In the genomic region with DNA sequence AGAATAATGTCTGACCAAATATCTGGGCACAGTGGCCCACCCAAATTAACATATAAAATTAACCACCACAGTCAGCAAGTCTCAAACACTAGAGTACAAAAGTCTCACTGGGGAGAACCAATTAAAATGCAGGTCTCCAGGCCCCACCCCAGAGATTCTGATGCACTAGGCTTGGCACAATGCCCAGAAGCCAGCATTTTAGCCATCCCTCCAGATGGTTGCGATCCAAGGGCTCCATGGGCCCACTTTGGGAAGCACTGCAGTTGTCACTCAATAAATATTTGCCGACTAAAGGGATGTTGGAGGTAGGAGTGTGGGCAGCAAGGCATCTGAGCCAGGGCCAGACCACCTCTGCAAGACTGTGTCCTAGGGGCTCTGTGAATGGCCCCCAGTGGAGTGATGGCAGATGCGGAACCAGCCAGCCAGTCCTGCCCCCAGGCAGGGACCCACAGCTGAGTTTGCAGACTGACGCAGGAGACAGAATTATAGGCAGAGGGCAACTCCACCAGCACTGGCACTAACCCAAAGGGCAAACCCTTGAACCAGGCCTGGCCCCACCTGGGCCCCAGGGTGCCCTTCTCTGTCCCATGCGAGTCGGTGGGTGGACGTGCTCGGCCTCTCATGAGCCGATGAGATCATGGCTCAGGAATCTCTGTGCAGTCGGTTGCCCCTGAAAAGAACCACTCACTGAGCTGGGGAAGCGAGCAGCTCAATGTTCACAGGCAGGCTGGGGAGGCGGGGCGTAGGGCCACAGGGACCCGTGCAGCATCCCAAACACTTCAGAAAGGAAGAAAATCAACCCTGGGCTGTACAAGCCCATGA, we compare ENCODE assay signal across 10 cellular contexts. TPM values are rescaled to one million over a fixed set of nuclear protein-coding genes. Genes with fewer than 3 reads are reported as not detected.
DNase-seq lines count a peak whose midpoint lies in the region; ATAC-seq, FAIRE-seq and TF ChIP-seq lines count a peak whose summit lies in the region.
"Had no signal": no experiment of that assay in that cellular context is flagged by ENCODE, and none has a peak within 500 bp of the region (broad histone marks: within the 10 kb centered on the region; RNA-seq: fewer than 3 reads in every experiment).

No MANE protein-coding gene starts in this region.

- POLR2A ChIA-PET in HepG2 (lab: Yijun Ruan, JAX) = no interaction called here

- no peak for TF ChIP-seq POLR2A in HepG2 (IDR thresholded peaks at IDR 0.05; ENCODE audit: insufficient read depth in 1 of 2, low read depth in 2 of 2, low read length in 2 of 2)

- 4% methylated on average over 8 of the region's 14 CpGs for WGBS in HepG2 (ENCODE audit: low lambda C conversion rate)

- H3K27ac Mint-ChIP-seq in activated CD8-positive, alpha-beta memory T cell treated with anti-CD3 and anti-CD28 coated beads, Interleukin-2, amount 10 ng/mL, durations not matched to agents 7 days and 5 days = no peak overlapping the region

- H3K4me2 ChIP-seq in HepG2 (ENCODE audit: low read depth, low read length) = peak overlapping the region; percentile 59

- intact Hi-C loops in HepG2 (cut with micrococcal nuclease; ENCODE audit: unreplicated experiment) = no loop called here

- DNase-seq in BE2C (peak; percentile 74), NCI-H1694 (lab: John Stamatoyannopoulos, UW) (peak; percentile 79), cerebellar cortex (ENCODE audit: low spot score) (peak; percentile 22), HepG2 (ENCODE audit: low spot score) (peak; percentile 73), LoVo (ENCODE audit: low spot score) (no peak)
- no peak for DNase-seq in activated CD8-positive, alpha-beta memory T cell treated with anti-CD3 and anti-CD28 coated beads, Interleukin-2, amount 10 ng/mL, durations not matched to agents 7 days and 5 days

- H3K9ac ChIP-seq in HepG2 (ENCODE audit: insufficient read depth, low read depth, low read length) = no peak overlapping the region

- TF ChIP-seq CTCF in BE2C (IDR thresholded peaks at IDR 0.05; ENCODE audit: low read depth, low read length) (no peak), HepG2 (CRISPR knock-in tag; IDR thresholded peaks at IDR 0.05) (no peak)

- H3K36me3 ChIP-seq in BE2C = no peaks in the 10 kb centered on the region
- no peaks in the 10 kb centered on the region for H3K36me3 ChIP-seq in HepG2 (replicated peaks in 1 of 2; ENCODE audit: control insufficient read depth in 1 of 2, insufficient read depth in 2 of 2, low read length in 2 of 2)

- H3K4me1 Mint-ChIP-seq in activated CD8-positive, alpha-beta memory T cell treated with anti-CD3 and anti-CD28 coated beads, Interleukin-2, amount 10 ng/mL, durations not matched to agents 7 days and 5 days = peaks cover 44% of the 10 kb centered on the region

- H3K9me3 ChIP-seq in BE2C = no peaks in the 10 kb centered on the region
- H3K9me3 ChIP-seq in HepG2 (ENCODE audit: low read length) = no peaks in the 10 kb centered on the region

- H3K9me3 Mint-ChIP-seq in activated CD8-positive, alpha-beta memory T cell treated with anti-CD3 and anti-CD28 coated beads, Interleukin-2, amount 10 ng/mL, durations not matched to agents 7 days and 5 days (ENCODE audit: low read depth) = no peaks in the 10 kb centered on the region

- TF ChIP-seq EP300 in HepG2 (IDR thresholded peaks at IDR 0.05; ENCODE audit: low read depth in 2 of 2, low read length in 2 of 2) = no peak
- no peak for TF ChIP-seq EP300 in HepG2 (CRISPR knock-in tag; IDR thresholded peaks at IDR 0.05; ENCODE audit: borderline replicate concordance)

- FAIRE-seq in HepG2 (lab: Jason Lieb, UNC) = no peak

- peaks cover 33% of the 10 kb centered on the region for H3K4me1 ChIP-seq in BE2C
- H3K4me1 ChIP-seq in HepG2 (ENCODE audit: insufficient read depth, low read length) = peaks cover 24% of the 10 kb centered on the region

- H3K79me2 ChIP-seq in HepG2 (ENCODE audit: insufficient read depth, low read length) = no peaks in the 10 kb centered on the region

- H3K27me3 Mint-ChIP-seq in activated CD8-positive, alpha-beta memory T cell treated with anti-CD3 and anti-CD28 coated beads, Interleukin-2, amount 10 ng/mL, durations not matched to agents 7 days and 5 days = peaks cover 27% of the 10 kb centered on the region

- CTCF ChIA-PET in HepG2 (lab: Yijun Ruan, JAX; ENCODE audit: low intra/inter-chr PET ratio, low total read pairs) = no interaction called here
- CTCF ChIA-PET in activated CD8-positive, alpha-beta memory T cell treated with anti-CD3 and anti-CD28 coated beads, Interleukin-2, amount 10 ng/mL, durations not matched to agents 7 days and 5 days (lab: Charles Lee) = interaction anchor here (1.2 to 1.5 kb wide), 2 partner anchors 27 to 50 kb away, joined by 4 read pairs; no protein-coding TSS in a partner anchor

- no TSS peak for BruUV-seq in HepG2 (replicated peaks; lab: Mats Ljungman, UMichigan)

- H2AFZ ChIP-seq in HepG2 (ENCODE audit: low read length) = no peak overlapping the region

- no peaks in the 10 kb centered on the region for H4K20me1 ChIP-seq in HepG2 (ENCODE audit: insufficient read depth, low read length)

- TF ChIP-seq RAD21 in HepG2 (CRISPR knock-in tag; IDR thresholded peaks at IDR 0.05) = no peak

- in situ Hi-C loops in HepG2 (cut with HindIII; ENCODE audit: extremely low pct_ligation_motif_present, low pct_unique_long_range_greater_than_20kb) = no loop called here

- ATAC-seq in HepG2 = peak; percentile 94
- no peak for ATAC-seq in GM21381 (IDR thresholded peaks at IDR 0.05; ENCODE audit: unreplicated experiment)
- no peak for ATAC-seq in activated CD8-positive, alpha-beta memory T cell treated with anti-CD3 and anti-CD28 coated beads, Interleukin-2, amount 10 ng/mL, durations not matched to agents 7 days and 5 days
- ATAC-seq in GM18858 (IDR thresholded peaks at IDR 0.05; ENCODE audit: unreplicated experiment) = no peak
- ATAC-seq: activated CD4-positive, CD25-positive, alpha-beta regulatory T cell treated with anti-CD3 and anti-CD28 coated beads, Interleukin-2, amount 50 U/mL, for 24 hours had no signal

- no peaks in the 10 kb centered on the region for H3K36me3 Mint-ChIP-seq in activated CD8-positive, alpha-beta memory T cell treated with anti-CD3 and anti-CD28 coated beads, Interleukin-2, amount 10 ng/mL, durations not matched to agents 7 days and 5 days

- H3K4me3 Mint-ChIP-seq in activated CD8-positive, alpha-beta memory T cell treated with anti-CD3 and anti-CD28 coated beads, Interleukin-2, amount 10 ng/mL, durations not matched to agents 7 days and 5 days = no peak overlapping the region

- peaks cover 40% of the 10 kb centered on the region for H3K27me3 ChIP-seq in BE2C
- H3K27me3 ChIP-seq in HepG2 (ENCODE audit: control insufficient read depth in 1 of 2, insufficient read depth in 2 of 2, low read length in 2 of 2) = peaks cover 3 to 35% of the 10 kb centered on the region in 2 experiments; a peak in 3 of 5 replicates

- H3K27ac ChIP-seq in HepG2 (ENCODE audit: extremely low read length, insufficient read depth, low read length) = no peak overlapping the region
- H3K27ac ChIP-seq: HL-60 had no signal

- no peak overlapping the region for H3K4me3 ChIP-seq in BE2C (ENCODE audit: low read depth, low read length)
- peak overlapping the region in 2 of 3 experiments; percentile 15 to 34; a peak in 1 of 6 replicates for H3K4me3 ChIP-seq in HepG2 (replicated peaks in 1 of 3; ENCODE audit: insufficient read depth in 1 of 3, low read depth in 2 of 3, low read length in 3 of 3)

TF ChIP-seq in HepG2, 621 proteins besides CTCF, POLR2A, EP300 and RAD21 (continues in another document):
- TF ChIP-seq ZNF670 (CRISPR knock-in tag; IDR thresholded peaks at IDR 0.05; ENCODE audit: borderline replicate concordance) (peak; percentile 46; the same call in 1 of the 2 replicates), RFX5 (IDR thresholded peaks at IDR 0.05; ENCODE audit: low read depth, low read length) (peak; percentile 64), TBX2 (CRISPR knock-in tag; IDR thresholded peaks at IDR 0.05; ENCODE audit: borderline replicate concordance) (peak; percentile 18; the same call in 1 of the 2 replicates), HMG20A (CRISPR knock-in tag; IDR thresholded peaks at IDR 0.05; ENCODE audit: borderline replicate concordance) (0 out of 2 replicates have a peak, but pooled peaks have one; percentile 8), PHF21A (CRISPR knock-in tag; IDR thresholded peaks at IDR 0.05) (peak; percentile 62), ZNF547 (CRISPR knock-in tag; IDR thresholded peaks at IDR 0.05) (0 out of 2 replicates have a peak, but pooled peaks have one; percentile 58)

RNA-seq across cellular contexts. Expression of gene SEMA5B, which starts 49.7 kb away (rescaled TPM):
- 10.7 TPM for polyA plus RNA-seq in BE2C (2012; ENCODE audit: insufficient read depth, insufficient read length, low read depth)
- not detected in 2 replicates for total RNA-seq in HepG2 (2016; rRNA removed; fragmentation: Illumina TruSeq; extraction: Trizol)
- not detected in 2 replicates for total RNA-seq in HepG2 (2016; cell fraction: cytosol; rRNA removed; fragmentation: Illumina TruSeq; extraction: Trizol; ENCODE audit: low read depth)
- total RNA-seq in HepG2 (2016; cell fraction: insoluble cytoplasmic fraction; rRNA removed; fragmentation: Illumina TruSeq; extraction: Trizol) = not detected in 2 replicates
- total RNA-seq in HepG2 (2016; cell fraction: membrane; rRNA removed; fragmentation: Illumina TruSeq; extraction: Trizol) = not detected in 2 replicates
- not detected in 2 replicates for total RNA-seq in HepG2 (2016; cell fraction: nucleus; rRNA removed; fragmentation: Illumina TruSeq; extraction: Trizol)
- 0.04 TPM in 1 of 2 replicates, not detected in the other for polyA plus RNA-seq in HepG2 (2011; rRNA removed)
- not detected in 2 replicates for polyA plus RNA-seq in HepG2 (2011; cell fraction: cytosol; rRNA removed)
- polyA plus RNA-seq in HepG2 (2011; cell fraction: nucleus; rRNA removed) = 0.03 TPM in 2 replicates
- polyA plus RNA-seq in HepG2 (2012) = not detected in 2 replicates
- not detected in 2 replicates for polyA plus RNA-seq in HepG2 (2016; cell fraction: cytosol; fragmentation: Illumina TruSeq; extraction: Trizol; ENCODE audit: low read depth)
- polyA plus RNA-seq in HepG2 (2016; cell fraction: insoluble cytoplasmic fraction; fragmentation: Illumina TruSeq; extraction: Trizol; ENCODE audit: low read depth) = not detected in 2 replicates
- not detected in 2 replicates for polyA plus RNA-seq in HepG2 (2016; cell fraction: membrane; fragmentation: Illumina TruSeq; extraction: Trizol; ENCODE audit: low read depth)
- polyA plus RNA-seq in HepG2 (2016; cell fraction: nucleus; fragmentation: Illumina TruSeq; extraction: Trizol; ENCODE audit: insufficient read depth, low read depth) = not detected in 2 replicates
- not detected in 2 replicates for polyA minus RNA-seq in HepG2 (2011; rRNA and poly(A)+ RNA removed; ENCODE audit: low replicate concordance)
- polyA minus RNA-seq in HepG2 (2011; cell fraction: cytosol; rRNA and poly(A)+ RNA removed) = not detected in 2 replicates
- not detected in 2 replicates for polyA minus RNA-seq in HepG2 (2011; cell fraction: nucleus; rRNA and poly(A)+ RNA removed)
- not detected for total RNA-seq in activated CD8-positive, alpha-beta memory T cell treated with anti-CD3 and anti-CD28 coated beads, Interleukin-2, amount 10 ng/mL, durations not matched to agents 7 days and 5 days

Comparison
In these comparisons a context has a peak if more than half of its experiments do, and no peak if none do; other contexts are left out.
1. DNase-seq: peak in BE2C (single experiment), NCI-H1694 (single experiment), cerebellar cortex (single experiment) and HepG2 (single experiment); none in activated CD8-positive, alpha-beta memory T cell treated with anti-CD3 and anti-CD28 coated beads, Interleukin-2, amount 10 ng/mL, durations not matched to agents 7 days and 5 days (single experiment) and LoVo (single experiment).